Comparison of ENCODE assay signal across 8 cellular contexts in genomic region chr2:60553496-60553991, GRCh38. TPM values are rescaled to one million over a fixed set of nuclear protein-coding genes. Genes with fewer than 3 reads are reported as not detected.
DNase-seq lines count a peak whose midpoint lies in the region; ATAC-seq, FAIRE-seq and TF ChIP-seq lines count a peak whose summit lies in the region.

Gene BCL11A, minus strand, starts transcription at chr2:60553654. Its CDS starts 384 bp downstream, at chr2:60553270.

- H3K9me3 ChIP-seq in SK-N-MC (ENCODE audit: low read depth, low read length) (no peaks in the 10 kb centered on the region), endocrine pancreas (ENCODE audit: control insufficient read depth, low read length) (no peaks in the 10 kb centered on the region)

- peak; percentile 33 for DNase-seq in A172 (ENCODE audit: low spot score)
- no peak for DNase-seq in GM12892 (ENCODE audit: insufficient read length)
- peak; percentile 94 for DNase-seq in NAMALWA (ENCODE audit: low spot score)
- no peak for DNase-seq in SK-N-MC (ENCODE audit: low read depth, low spot score)
- DNase-seq in mesothelial cell of epicardium (ENCODE audit: low spot score in 2 of 2, unreplicated experiment in 2 of 2), result peak; percentile 54 to 73
- peak; percentile 78 for DNase-seq in urothelium cell line (ENCODE audit: low spot score)

- H3K27ac Mint-ChIP-seq in mesothelial cell of epicardium, result peak within 1 kb of the TSS; percentile 98

- H3K4me3 ChIP-seq in SK-N-MC, result peak within 1 kb of the TSS; percentile 92
- H3K4me3 ChIP-seq in endocrine pancreas (ENCODE audit: control insufficient read depth, insufficient read depth, low read length), result peak within 1 kb of the TSS; percentile 62

- H3K36me3 Mint-ChIP-seq in mesothelial cell of epicardium, result no peaks in the 10 kb centered on the region

- no peak for ATAC-seq in GM21619 (IDR thresholded peaks at IDR 0.05; ENCODE audit: unreplicated experiment)

- no peaks in the 10 kb centered on the region for H3K27me3 Mint-ChIP-seq in mesothelial cell of epicardium (ENCODE audit: low read depth)

- no peaks in the 10 kb centered on the region for H3K9me3 Mint-ChIP-seq in mesothelial cell of epicardium

- peaks cover 28% of the 10 kb centered on the region for H3K4me1 Mint-ChIP-seq in mesothelial cell of epicardium

- TF ChIP-seq POLR2A in GM12892 (IDR thresholded peaks at IDR 0.05; ENCODE audit: low read depth, low read length), result no peak

- H3K9ac ChIP-seq in SK-N-MC (ENCODE audit: insufficient read length) (no peak within 1 kb of the TSS), endocrine pancreas (ENCODE audit: control insufficient read depth, insufficient read depth, low read length) (no peak within 1 kb of the TSS)

- H3K4me3 Mint-ChIP-seq in mesothelial cell of epicardium, result peak within 1 kb of the TSS; percentile 96

- H3K27me3 ChIP-seq in endocrine pancreas (ENCODE audit: control insufficient read depth, insufficient read depth, low read length), result no peaks in the 10 kb centered on the region

- FAIRE-seq in GM12892 (lab: Jason Lieb, UNC), result peak; percentile 75
- FAIRE-seq in urothelium cell line (lab: Jason Lieb, UNC), result no peak

- no peaks in the 10 kb centered on the region for H3K36me3 ChIP-seq in SK-N-MC (ENCODE audit: insufficient read depth, low read length)
- H3K36me3 ChIP-seq in endocrine pancreas (ENCODE audit: control insufficient read depth, insufficient read depth, low read length), result no peaks in the 10 kb centered on the region

- no peak for TF ChIP-seq CTCF in mesothelial cell of epicardium (IDR thresholded peaks at IDR 0.05; ENCODE audit: unreplicated experiment)

- H3K4me1 ChIP-seq in endocrine pancreas (ENCODE audit: control insufficient read depth, insufficient read depth, low read length), result no peaks in the 10 kb centered on the region

- H3K27ac ChIP-seq in SK-N-MC, result no peak within 1 kb of the TSS

RNA-seq across cellular contexts. Expression of gene BCL11A, which starts in this region (rescaled TPM):
- total RNA-seq in A172 (2014; rRNA removed; shearing (Covaris generic)), result not detected in 2 replicates
- 7.2 TPM for polyA plus RNA-seq in GM12892 (2012; ENCODE audit: missing spikeins)
- total RNA-seq in mesothelial cell of epicardium, result 139 to 142 TPM (median 141 TPM) in 3 replicates

Comparison
In these comparisons a context has a peak if more than half of its experiments do, and no peak if none do; other contexts are left out.
1. RNA of gene BCL11A (total RNA-seq): 139 to 142 TPM in mesothelial cell of epicardium; not detected in A172; every median in the first group is over 100 times any median in the second.
2. Peak in DNase-seq in A172; RNA of the gene not detected or under 1 TPM.
3. DNase-seq: peak in NAMALWA (single experiment), mesothelial cell of epicardium (2 of 2) and urothelium cell line (single experiment); none in GM12892 (single experiment) and SK-N-MC (single experiment).